ENCODE assay signal across 7 cellular contexts in the genomic region with DNA sequence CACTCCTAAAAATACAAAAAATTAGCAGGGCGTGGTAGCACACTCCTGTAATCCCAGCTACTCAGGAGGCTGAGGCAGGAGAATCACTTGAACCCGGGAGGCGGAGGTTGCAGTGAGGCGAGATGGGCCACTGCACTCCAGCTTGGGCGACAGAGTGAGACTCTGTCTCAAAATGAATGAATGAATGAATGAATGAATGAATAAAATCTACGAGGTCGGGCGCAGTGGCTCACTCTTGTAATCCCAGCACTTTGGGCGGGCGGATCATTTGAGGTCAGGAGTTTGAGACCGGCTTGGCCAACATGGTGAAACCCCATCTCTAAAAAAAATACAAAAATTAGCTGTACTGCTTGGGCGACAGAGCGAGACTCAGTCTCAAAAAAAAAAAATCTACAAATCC. TPM values are rescaled to one million over a fixed set of nuclear protein-coding genes. Genes with fewer than 3 reads are reported as not detected.
A peak's percentile ranks its signal among the peaks of the same experiment; 100 is the strongest.
DNase-seq lines count a peak whose midpoint lies in the region; ATAC-seq and TF ChIP-seq lines count a peak whose summit lies in the region.
"Not testable (repeated sequence)": the region's sequence is repeated elsewhere in the genome, so short reads cannot be mapped to it uniquely, and the experiment has no call there.

No MANE protein-coding gene starts in this region.

- TF ChIP-seq CTCF in LNCaP clone FGC (IDR thresholded peaks at IDR 0.05; ENCODE audit: control insufficient read depth, extremely low read depth, insufficient read depth); mammary epithelial cell (conservative IDR thresholded peaks at IDR 0.05 in 1 of 2, IDR thresholded peaks at IDR 0.05 in 1 of 2; ENCODE audit: extremely low read depth in 1 of 2, insufficient read depth in 1 of 2, low read depth in 1 of 2, low read length in 2 of 2); glutamatergic neuron (IDR thresholded peaks at IDR 0.05; ENCODE audit: partially characterized antibody, unreplicated experiment): not testable (repeated sequence)

- H4K20me1 ChIP-seq in mammary epithelial cell (ENCODE audit: insufficient read depth, low read length): not testable (repeated sequence)

- not testable (repeated sequence) for H3K36me3 Mint-ChIP-seq in activated CD4-positive, alpha-beta T cell treated with anti-CD3 and anti-CD28 coated beads, Interleukin-2, amount 10 ng/mL, durations not matched to agents 7 days and 5 days (ENCODE audit: low read depth); glutamatergic neuron (ENCODE audit: unreplicated experiment)

- peak overlapping the region; percentile 82 for H2AFZ ChIP-seq in mammary epithelial cell (ENCODE audit: low read depth, low read length)

- H3K4me1 Mint-ChIP-seq in activated CD4-positive, alpha-beta T cell treated with anti-CD3 and anti-CD28 coated beads, Interleukin-2, amount 10 ng/mL, durations not matched to agents 7 days and 5 days: peaks cover 17% of the 10 kb centered on the region
- H3K4me1 Mint-ChIP-seq in glutamatergic neuron (ENCODE audit: low read depth, unreplicated experiment): not testable (repeated sequence)

- 85% methylated on average over 12 of the region's 13 CpGs for WGBS in mammary epithelial cell (ENCODE audit: low coverage, missing lambda C conversion rate)

- BruUV-seq in mammary epithelial cell (replicated peaks; lab: Mats Ljungman, UMichigan): not testable (repeated sequence)

- not testable (repeated sequence) for DNase-seq in LNCaP clone FGC (ENCODE audit: low read depth); activated CD4-positive, alpha-beta T cell treated with anti-CD3 and anti-CD28 coated beads, Interleukin-2, amount 10 ng/mL, durations not matched to agents 7 days and 5 days; mammary epithelial cell; glutamatergic neuron

- H3K9me3 ChIP-seq in mammary epithelial cell (replicated peaks; ENCODE audit: insufficient read depth, low read length); mucosa of rectum (ENCODE audit: control insufficient read depth in 2 of 2, low read length in 2 of 2); skeletal muscle satellite cell (replicated peaks; ENCODE audit: low read length): not testable (repeated sequence)

- H3K27ac ChIP-seq in mammary epithelial cell (ENCODE audit: insufficient read depth, low read depth, low read length): peak overlapping the region; percentile 32
- not testable (repeated sequence) for H3K27ac ChIP-seq in mucosa of rectum (ENCODE audit: low read depth in 2 of 2, low read length in 2 of 2)

- not testable (repeated sequence) for H3K9me3 Mint-ChIP-seq in activated CD4-positive, alpha-beta T cell treated with anti-CD3 and anti-CD28 coated beads, Interleukin-2, amount 10 ng/mL, durations not matched to agents 7 days and 5 days; glutamatergic neuron (ENCODE audit: unreplicated experiment)

- H3K27me3 Mint-ChIP-seq in activated CD4-positive, alpha-beta T cell treated with anti-CD3 and anti-CD28 coated beads, Interleukin-2, amount 10 ng/mL, durations not matched to agents 7 days and 5 days; glutamatergic neuron (ENCODE audit: unreplicated experiment): not testable (repeated sequence)

- peak; percentile 4 for ATAC-seq in GM18511 (IDR thresholded peaks at IDR 0.05; ENCODE audit: unreplicated experiment)

- POLR2A ChIA-PET in activated CD4-positive, alpha-beta T cell treated with anti-CD3 and anti-CD28 coated beads, Interleukin-2, amount 10 ng/mL, durations not matched to agents 7 days and 5 days (lab: Charles Lee): not testable (repeated sequence)

- peak overlapping the region; percentile 80 for H3K4me3 Mint-ChIP-seq in activated CD4-positive, alpha-beta T cell treated with anti-CD3 and anti-CD28 coated beads, Interleukin-2, amount 10 ng/mL, durations not matched to agents 7 days and 5 days
- peak overlapping the region; percentile 82 for H3K4me3 Mint-ChIP-seq in glutamatergic neuron (ENCODE audit: unreplicated experiment)

- H3K27me3 ChIP-seq in mammary epithelial cell (ENCODE audit: insufficient read depth, low read length); mucosa of rectum (ENCODE audit: control insufficient read depth in 2 of 2, insufficient read depth in 2 of 2, low read length in 2 of 2); skeletal muscle satellite cell (ENCODE audit: control insufficient read depth, insufficient read depth, low read length): not testable (repeated sequence)

- H3K27ac Mint-ChIP-seq in activated CD4-positive, alpha-beta T cell treated with anti-CD3 and anti-CD28 coated beads, Interleukin-2, amount 10 ng/mL, durations not matched to agents 7 days and 5 days: peak overlapping the region; percentile 79
- not testable (repeated sequence) for H3K27ac Mint-ChIP-seq in glutamatergic neuron (ENCODE audit: unreplicated experiment)

- not testable (repeated sequence) for H3K36me3 ChIP-seq in mammary epithelial cell (ENCODE audit: insufficient read depth, low read length); mucosa of rectum (ENCODE audit: control insufficient read depth in 2 of 2, insufficient read depth in 2 of 2, low read length in 2 of 2); skeletal muscle satellite cell (ENCODE audit: insufficient read depth, low read length)

- intact Hi-C loops in mammary epithelial cell (cut with micrococcal nuclease): not testable (repeated sequence)

- CTCF ChIA-PET in activated CD4-positive, alpha-beta T cell treated with anti-CD3 and anti-CD28 coated beads, Interleukin-2, amount 10 ng/mL, durations not matched to agents 7 days and 5 days (lab: Charles Lee): interaction anchor here (0.8 to 1.0 kb wide), 2 partner anchors 9 to 11 kb away, joined by 3 read pairs; no protein-coding TSS in a partner anchor
- CTCF ChIA-PET in mammary epithelial cell (lab: Charles Lee; ENCODE audit: low non-redundant PET): not testable (repeated sequence)

- not testable (repeated sequence) for H3K4me1 ChIP-seq in mammary epithelial cell (ENCODE audit: insufficient read depth, low read length); mucosa of rectum (ENCODE audit: control insufficient read depth in 2 of 2, insufficient read depth in 2 of 2, low read length in 2 of 2); skeletal muscle satellite cell (ENCODE audit: control insufficient read depth, insufficient read depth, low read length)

- H3K4me3 ChIP-seq in LNCaP clone FGC (ENCODE audit: low read depth, low read length) (peak overlapping the region; percentile 75), mammary epithelial cell (replicated peaks in 1 of 3; ENCODE audit: insufficient read depth in 1 of 3, low read depth in 2 of 3, low read length in 3 of 3) (peak overlapping the region; percentile 37 to 69 (median 64)), mucosa of rectum (ENCODE audit: low read length in 2 of 2) (peak overlapping the region; percentile 90 to 96), skeletal muscle satellite cell (ENCODE audit: low read length) (peak overlapping the region; percentile 86)

- not testable (repeated sequence) for H3K9ac ChIP-seq in mammary epithelial cell (ENCODE audit: insufficient read depth, low read length)
- H3K9ac ChIP-seq in mucosa of rectum (ENCODE audit: low read depth in 1 of 2, low read length in 2 of 2) (peak overlapping the region; percentile 70 to 75), skeletal muscle satellite cell (ENCODE audit: low read depth, low read length) (peak overlapping the region; percentile 84)

- dilution Hi-C loops in mammary epithelial cell (cut with HindIII; ENCODE audit: low sequenced_read_pairs): not testable (repeated sequence)

- H3K79me2 ChIP-seq in mammary epithelial cell (ENCODE audit: insufficient read depth, low read length): not testable (repeated sequence)

- H3K4me2 ChIP-seq in mammary epithelial cell (ENCODE audit: insufficient read depth, low read depth, low read length): peak overlapping the region; percentile 98
- H3K4me2 ChIP-seq in skeletal muscle satellite cell (ENCODE audit: low read length): peak overlapping the region; percentile 85

- in situ Hi-C loops in mammary epithelial cell (cut with MboI; ENCODE audit: low sequenced_read_pairs in 2 of 2): not testable (repeated sequence)

RNA-seq across cellular contexts. Expression of a gene that starts 0.5 kb away (rescaled TPM):
- total RNA-seq in activated CD4-positive, alpha-beta T cell treated with anti-CD3 and anti-CD28 coated beads, Interleukin-2, amount 10 ng/mL, durations not matched to agents 7 days and 5 days: 1 to 10 TPM; 6.7 to 7.7 TPM
- total RNA-seq in mammary epithelial cell (1 to 10 TPM; 5.7 to 8.5 TPM), glutamatergic neuron (ENCODE audit: unreplicated experiment) (5.6 TPM)
- 8.8 TPM for polyA plus RNA-seq in mammary epithelial cell
- polyA minus RNA-seq in mammary epithelial cell: 2.1 TPM
- total RNA-seq in skeletal muscle satellite cell (2012; rRNA removed): 3.1 and 3.3 TPM in 2 replicates

RNA-seq across cellular contexts. Expression of a gene that starts 38.5 kb away (rescaled TPM):
- total RNA-seq in activated CD4-positive, alpha-beta T cell treated with anti-CD3 and anti-CD28 coated beads, Interleukin-2, amount 10 ng/mL, durations not matched to agents 7 days and 5 days: 100 to 1,000 TPM; 114 to 115 TPM
- total RNA-seq in mammary epithelial cell: 10 to 100 TPM; 31.0 to 92.5 TPM
- 29.9 TPM for polyA plus RNA-seq in mammary epithelial cell
- polyA minus RNA-seq in mammary epithelial cell: 51.6 TPM
- total RNA-seq in glutamatergic neuron (ENCODE audit: unreplicated experiment): 71.8 TPM
- 34.7 and 49.9 TPM in 2 replicates for total RNA-seq in skeletal muscle satellite cell (2012; rRNA removed)
